Comparison of ENCODE assay signal across 21 cellular contexts in the genomic region with DNA sequence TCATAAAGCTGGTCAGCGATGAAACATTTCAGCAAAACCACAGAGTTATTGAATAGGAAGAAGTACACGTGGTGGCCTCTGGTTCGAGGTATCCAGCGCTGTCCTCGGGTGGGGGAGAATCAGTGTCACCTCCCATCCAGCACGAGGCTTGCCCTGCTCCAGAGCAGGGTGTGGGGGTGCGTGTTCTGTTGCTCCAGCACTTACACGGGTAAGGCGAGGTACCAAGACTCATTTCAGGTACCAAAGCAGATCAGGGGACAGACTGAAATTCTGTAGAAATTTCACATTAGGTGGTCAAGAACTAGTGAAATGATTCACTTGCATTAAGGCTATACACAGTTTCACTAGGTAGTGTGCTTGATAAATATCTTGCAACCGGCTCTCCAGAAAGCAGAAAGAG.
DNase-seq lines count a peak whose midpoint lies in the region; ATAC-seq, FAIRE-seq and TF ChIP-seq lines count a peak whose summit lies in the region.
"Had no signal": no experiment of that assay in that cellular context is flagged by ENCODE, and none has a peak within 500 bp of the region (broad histone marks: within the 10 kb centered on the region; RNA-seq: fewer than 3 reads in every experiment).

No MANE protein-coding gene starts in this region.

- H3K4me3 ChIP-seq in right atrium auricular region (no peak overlapping the region), sigmoid colon (no peak overlapping the region)
- H3K4me3 ChIP-seq: Peyer's patch, SJSA1 had no signal

- H3K27me3 ChIP-seq in right atrium auricular region (no peaks in the 10 kb centered on the region), sigmoid colon (peaks cover 0 to 9% (median 0%) of the 10 kb centered on the region in 3 donors)
- H3K27me3 ChIP-seq: Peyer's patch had no signal

- intact Hi-C loops in Right ventricle myocardium inferior (cut with DNase I), result no loop called here
- intact Hi-C loops in sigmoid colon (cut with DNase I), result no loop called here

- WGBS in sigmoid colon, 2 donors, result 87% methylated on average over 10 of the region's 10 CpGs

- DNase-seq in right atrium auricular region (ENCODE audit: low spot score), result peak; percentile 18
- DNase-seq in Right ventricle myocardium inferior (ENCODE audit: missing footprints), result no peak
- DNase-seq in ecto neural progenitor cell (ENCODE audit: low spot score), result peak; percentile 19
- peak; percentile 27 for DNase-seq in sigmoid colon
- DNase-seq in GM12891 (ENCODE audit: insufficient read length, low spot score), result no peak
- DNase-seq in middle frontal gyrus (ENCODE audit: extremely low spot score, low spot score), result no peak
- DNase-seq: EL, GF-D8, MV-4-11, NCI-H1694, NCI-H2081, NCI-H2171, NCI-H345, NCI-H524 treated with DMSO at 0.1 percent for 48 hours, NCI-H82, Peyer's patch had no signal

- H3K4me1 ChIP-seq in right atrium auricular region, result no peaks in the 10 kb centered on the region
- H3K4me1 ChIP-seq in sigmoid colon, result no peaks in the 10 kb centered on the region
- H3K4me1 ChIP-seq: Peyer's patch, SJSA1 had no signal

- ATAC-seq in Right ventricle myocardium inferior, result no peak
- no peak for ATAC-seq in GM21717 (IDR thresholded peaks at IDR 0.05; ENCODE audit: unreplicated experiment)

- H3K27ac ChIP-seq in right atrium auricular region (no peak overlapping the region), sigmoid colon (no peak overlapping the region)
- H3K27ac ChIP-seq: Peyer's patch, SJSA1 had no signal

- no peak for TF ChIP-seq EP300 in sigmoid colon (IDR thresholded peaks at IDR 0.05)

- no peak for TF ChIP-seq CTCF in right atrium auricular region (IDR thresholded peaks at IDR 0.05)
- TF ChIP-seq CTCF in sigmoid colon (IDR thresholded peaks at IDR 0.05), result no peak

- no peak for FAIRE-seq in GM12891 (lab: Jason Lieb, UNC)
- FAIRE-seq: A204.1, GM19239, H1 had no signal

- H3K36me3 ChIP-seq in right atrium auricular region, result no peaks in the 10 kb centered on the region
- no peaks in the 10 kb centered on the region for H3K36me3 ChIP-seq in sigmoid colon
- H3K36me3 ChIP-seq: Peyer's patch, SJSA1 had no signal

- no peak for TF ChIP-seq POLR2A in sigmoid colon (IDR thresholded peaks at IDR 0.05)
- no peak for TF ChIP-seq POLR2A in GM12891 (IDR thresholded peaks at IDR 0.05; ENCODE audit: low read depth, low read length)

- H3K9me3 ChIP-seq in right atrium auricular region (no peaks in the 10 kb centered on the region), sigmoid colon (no peaks in the 10 kb centered on the region)
- H3K9me3 ChIP-seq: Peyer's patch had no signal

TF ChIP-seq in GM12891, 5 proteins besides CTCF, POLR2A, EP300 and RAD21:
- no peak for TF ChIP-seq POU2F2 (IDR thresholded peaks at IDR 0.05; ENCODE audit: low read depth, low read length)
- TF ChIP-seq PAX5 (IDR thresholded peaks at IDR 0.05; ENCODE audit: insufficient read depth, low read length, severe bottlenecking), result no peak
- no peak for TF ChIP-seq SPI1 (IDR thresholded peaks at IDR 0.05; ENCODE audit: low read depth, low read length)
- no peak for TF ChIP-seq TAF1 (IDR thresholded peaks at IDR 0.05; ENCODE audit: low read depth, low read length)
- no peak for TF ChIP-seq POLR2AphosphoS5 (IDR thresholded peaks at IDR 0.05; ENCODE audit: low read depth, low read length)

Comparison
In these comparisons a context has a peak if more than half of its experiments do, and no peak if none do; other contexts are left out.
1. DNase-seq: peak in right atrium auricular region (single experiment), ecto neural progenitor cell (single experiment) and sigmoid colon (single experiment); none in Right ventricle myocardium inferior (single experiment), GM12891 (single experiment) and middle frontal gyrus (single experiment).